ENCODE assay signal across 9 cellular contexts in genomic region chr9:88477300-88477751, GRCh38. TPM values are rescaled to one million over a fixed set of nuclear protein-coding genes. Genes with fewer than 3 reads are reported as not detected.
DNase-seq lines count a peak whose midpoint lies in the region; ATAC-seq and TF ChIP-seq lines count a peak whose summit lies in the region.
"Had no signal": no experiment of that assay in that cellular context is flagged by ENCODE, and none has a peak within 500 bp of the region (broad histone marks: within the 10 kb centered on the region; RNA-seq: fewer than 3 reads in every experiment).

No MANE protein-coding gene starts in this region.

- H3K4me1 Mint-ChIP-seq in brain, result peaks cover 38% of the 10 kb centered on the region
- H3K4me1 Mint-ChIP-seq in CD8-positive, alpha-beta T cell (ENCODE audit: low read depth), result peaks cover 8% of the 10 kb centered on the region

- H3K4me3 Mint-ChIP-seq in brain, result no peak overlapping the region
- no peak overlapping the region for H3K4me3 Mint-ChIP-seq in CD8-positive, alpha-beta T cell

- H3K27ac Mint-ChIP-seq in brain, result peak overlapping the region in 3 of 5 experiments; percentile 20 to 53 (median 43)
- H3K27ac Mint-ChIP-seq in CD8-positive, alpha-beta T cell, result no peak overlapping the region

- DNase-seq in ELR (ENCODE audit: low read depth) (peak; percentile 99), HS-27A (ENCODE audit: low read depth) (peak; percentile 96), non-pigmented ciliary epithelial cell (ENCODE audit: low read depth) (peak; percentile 91), HuH-7.5 (ENCODE audit: low spot score) (no peak)
- DNase-seq in CD8-positive, alpha-beta T cell, result no peak
- DNase-seq: activated CD4-positive, CD25-positive, alpha-beta regulatory T cell had no signal

- TF ChIP-seq CTCF in brain (conservative IDR thresholded peaks at IDR 0.05), result no peak
- no peak for TF ChIP-seq CTCF in CD8-positive, alpha-beta T cell (IDR thresholded peaks at IDR 0.05)

- POLR2A ChIA-PET in CD8-positive, alpha-beta T cell (lab: Charles Lee), result no interaction called here

- no peaks in the 10 kb centered on the region for H3K4me1 ChIP-seq in CD8-positive, alpha-beta T cell (ENCODE audit: insufficient read depth, low read length)

- intact Hi-C loops in CD8-positive, alpha-beta T cell (cut with DNase I, micrococcal nuclease), result no loop called here

- no peaks in the 10 kb centered on the region for H3K9me3 Mint-ChIP-seq in brain
- H3K9me3 Mint-ChIP-seq in CD8-positive, alpha-beta T cell, result no peaks in the 10 kb centered on the region

- H3K4me3 ChIP-seq in CD8-positive, alpha-beta T cell (ENCODE audit: low read depth, low read length), result no peak overlapping the region
- H3K4me3 ChIP-seq: thoracic aorta had no signal

- no peaks in the 10 kb centered on the region for H3K27me3 Mint-ChIP-seq in brain
- no peaks in the 10 kb centered on the region for H3K27me3 Mint-ChIP-seq in CD8-positive, alpha-beta T cell (ENCODE audit: low read depth)

- CTCF ChIA-PET in CD8-positive, alpha-beta T cell (lab: Charles Lee), result no interaction called here

- H3K36me3 ChIP-seq in CD8-positive, alpha-beta T cell (ENCODE audit: insufficient read depth, low read length), result no peaks in the 10 kb centered on the region
- H3K36me3 ChIP-seq: thoracic aorta had no signal

- H3K9me3 ChIP-seq in CD8-positive, alpha-beta T cell (ENCODE audit: low read length), result no peaks in the 10 kb centered on the region
- H3K9me3 ChIP-seq: thoracic aorta had no signal

- ATAC-seq in CD8-positive, alpha-beta T cell, result no peak
- ATAC-seq in GM19455 (IDR thresholded peaks at IDR 0.05; ENCODE audit: unreplicated experiment), result no peak

- H3K27me3 ChIP-seq in CD8-positive, alpha-beta T cell (ENCODE audit: insufficient read depth, low read length), result no peaks in the 10 kb centered on the region

- peaks cover 45% of the 10 kb centered on the region for H3K36me3 Mint-ChIP-seq in brain
- peaks cover 46% of the 10 kb centered on the region for H3K36me3 Mint-ChIP-seq in CD8-positive, alpha-beta T cell

- H3K27ac ChIP-seq in CD8-positive, alpha-beta T cell (ENCODE audit: low read depth, low read length), result no peak overlapping the region
- H3K27ac ChIP-seq: thoracic aorta had no signal

RNA-seq across cellular contexts. Expression of gene NXNL2, which starts 57.7 kb away (rescaled TPM):
- polyA plus RNA-seq in brain (ENCODE audit: insufficient read depth, low read depth, low replicate concordance), result 0.37 TPM
- not detected for total RNA-seq in CD8-positive, alpha-beta T cell

Comparison
In these comparisons a context has a peak if more than half of its experiments do, and no peak if none do; other contexts are left out.
1. DNase-seq: peak in ELR (single experiment), HS-27A (single experiment) and non-pigmented ciliary epithelial cell (single experiment); none in CD8-positive, alpha-beta T cell (0 of 7) and HuH-7.5 (single experiment).